In the genomic region with DNA sequence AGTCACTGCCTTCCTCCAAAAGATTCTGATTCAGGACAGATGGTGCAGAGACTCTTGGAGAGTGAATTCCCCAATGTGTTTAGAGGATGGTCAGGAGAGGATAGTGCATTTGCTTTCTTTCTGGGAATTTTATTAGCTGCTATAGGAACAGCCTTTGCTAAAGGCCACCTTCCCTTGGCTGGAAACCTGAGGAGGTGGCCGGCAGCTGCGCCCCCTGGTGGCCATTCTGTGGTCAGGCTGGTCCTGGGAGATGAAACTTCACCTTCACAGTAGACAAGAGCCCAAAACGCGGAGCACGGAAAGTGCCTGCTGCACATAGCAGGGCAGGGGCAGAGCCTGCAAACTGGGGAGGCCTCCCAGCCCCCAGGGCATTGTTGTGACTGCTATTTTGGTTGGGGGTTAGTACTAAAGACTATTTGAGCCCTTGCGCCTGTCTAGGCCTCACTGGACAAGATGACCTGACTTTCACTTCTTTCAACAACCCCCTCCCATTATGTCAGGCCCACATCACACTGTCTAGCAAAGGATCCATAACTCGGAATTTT, we compare ENCODE assay signal across 9 cellular contexts. TPM values are rescaled to one million over a fixed set of nuclear protein-coding genes. Genes with fewer than 3 reads are reported as not detected.
DNase-seq lines count a peak whose midpoint lies in the region; ATAC-seq and TF ChIP-seq lines count a peak whose summit lies in the region.
"Had no signal": no experiment of that assay in that cellular context is flagged by ENCODE, and none has a peak within 500 bp of the region (broad histone marks: within the 10 kb centered on the region; RNA-seq: fewer than 3 reads in every experiment).

No MANE protein-coding gene starts in this region.

- no peak for TF ChIP-seq POLR2A in adrenal gland (IDR thresholded peaks at IDR 0.05)

- peak; percentile 50 to 63 for ATAC-seq in right cardiac atrium
- ATAC-seq in sciatic nerve: peak; percentile 73
- no peak for ATAC-seq in GM19351 (IDR thresholded peaks at IDR 0.05; ENCODE audit: unreplicated experiment)

- no peaks in the 10 kb centered on the region for H3K9me3 ChIP-seq in adrenal gland (replicated peaks in 1 of 3)
- H3K9me3 ChIP-seq in right cardiac atrium (ENCODE audit: control insufficient read depth, low read length): no peaks in the 10 kb centered on the region
- H3K9me3 ChIP-seq: BLaER1 had no signal

- peak; percentile 69 to 97 (median 87) for TF ChIP-seq CTCF in adrenal gland (IDR thresholded peaks at IDR 0.05)

- H3K27me3 ChIP-seq in adrenal gland (no peaks in the 10 kb centered on the region), right cardiac atrium (ENCODE audit: control insufficient read depth, insufficient read depth) (no peaks in the 10 kb centered on the region)
- H3K27me3 ChIP-seq: BLaER1 had no signal

- H3K4me1 ChIP-seq in adrenal gland (replicated peaks in 1 of 2) (no peaks in the 10 kb centered on the region), right cardiac atrium (ENCODE audit: control insufficient read depth, insufficient read depth, low read length) (peaks cover 5% of the 10 kb centered on the region)

- H3K4me3 ChIP-seq in adrenal gland (no peak overlapping the region), right cardiac atrium (ENCODE audit: low read length) (no peak overlapping the region)
- H3K4me3 ChIP-seq: BLaER1 had no signal

- H3K27ac ChIP-seq in adrenal gland (no peak overlapping the region), right cardiac atrium (ENCODE audit: low read length) (no peak overlapping the region)
- H3K27ac ChIP-seq: BLaER1 had no signal

- intact Hi-C loops in adrenal gland (cut with DNase I) (no loop called here), right cardiac atrium (cut with DNase I) (loop anchor here in 2 of 4 donors (5.0 to 10.0 kb wide), 3 partner anchors 300 to 653 kb away; no protein-coding TSS in a partner anchor), sciatic nerve (cut with DNase I) (no loop called here)

- H3K36me3 ChIP-seq in adrenal gland (replicated peaks in 1 of 2): no peaks in the 10 kb centered on the region

- 36 to 54% (median 41%) methylated on average over 5 to 7 of the region's 7 CpGs for WGBS in adrenal gland, 4 donors
- 36% methylated on average over 7 of the region's 7 CpGs for whole genome bisulfite sequencing in right cardiac atrium

- peak; percentile 6 to 46 (median 9) for DNase-seq in NCI-H1417 (lab: John Stamatoyannopoulos, UW)
- no peak for DNase-seq in NCI-H1417 treated with DMSO at 0.1 percent for 48 hours (lab: John Stamatoyannopoulos, UW)
- peak; percentile 67 for DNase-seq in HuH-7.5 (ENCODE audit: low spot score)
- peak in 4 of 5 donors; percentile 49 to 62 (median 54) for DNase-seq in T-helper 1 cell
- peak; percentile 54 to 85 (median 62) for DNase-seq in adrenal gland
- DNase-seq in right cardiac atrium: peak; percentile 67 to 89 (median 86)
- peak; percentile 80 for DNase-seq in sciatic nerve (ENCODE audit: low spot score)

RNA-seq across cellular contexts. Expression of a gene that starts 34.3 kb away (rescaled TPM):
- 10 to 100 TPM; 37.0 to 65.7 (median 43.0) TPM for total RNA-seq in adrenal gland
- polyA plus RNA-seq in adrenal gland: 10 to 100 TPM; 13.7 to 43.1 (median 19.6) TPM
- total RNA-seq in right cardiac atrium: 10 to 100 TPM; 24.9 to 29.9 (median 28.4) TPM
- 20.2 TPM for polyA plus RNA-seq in right cardiac atrium
- 59.5 TPM for total RNA-seq in sciatic nerve

RNA-seq across cellular contexts. Expression of a gene that starts 43.2 kb away (rescaled TPM):
- total RNA-seq in adrenal gland: 10 to 100 TPM; 14.2 to 31.2 (median 19.4) TPM
- 10 to 100 TPM; 25.8 to 43.0 (median 35.4) TPM for polyA plus RNA-seq in adrenal gland
- total RNA-seq in right cardiac atrium: 10 to 100 TPM; 11.8 to 14.2 (median 13.5) TPM
- 26.7 TPM for polyA plus RNA-seq in right cardiac atrium
- 16.0 TPM for total RNA-seq in sciatic nerve

RNA-seq across cellular contexts. Expression of a gene that starts 45.0 kb away (rescaled TPM):
- 10 to 100 TPM in 3 of 8 donors, 1 to 10 TPM in 5; 2.2 to 24.4 (median 3.6) TPM for total RNA-seq in adrenal gland
- 1 to 10 TPM; 2.6 to 9.2 (median 4.2) TPM for polyA plus RNA-seq in adrenal gland
- total RNA-seq in right cardiac atrium: 10 to 100 TPM in 2 of 4 donors, 1 to 10 TPM in 2; 4.9 to 12.8 (median 8.6) TPM
- 10.2 TPM for polyA plus RNA-seq in right cardiac atrium
- total RNA-seq in sciatic nerve: 5.8 TPM

RNA-seq across cellular contexts. Expression of a gene that starts 53.0 kb away (rescaled TPM):
- 100 to 1,000 TPM in 2 of 8 donors, 10 to 100 TPM in 6; 12.7 to 114 (median 49.4) TPM for total RNA-seq in adrenal gland
- polyA plus RNA-seq in adrenal gland: 10 to 100 TPM; 34.3 to 64.7 (median 47.5) TPM
- 10 to 100 TPM; 27.7 to 35.8 (median 29.5) TPM for total RNA-seq in right cardiac atrium
- 22.6 TPM for polyA plus RNA-seq in right cardiac atrium
- total RNA-seq in sciatic nerve: 149 TPM
